8 cellular contexts compared by ENCODE assay signal in the genomic region with DNA sequence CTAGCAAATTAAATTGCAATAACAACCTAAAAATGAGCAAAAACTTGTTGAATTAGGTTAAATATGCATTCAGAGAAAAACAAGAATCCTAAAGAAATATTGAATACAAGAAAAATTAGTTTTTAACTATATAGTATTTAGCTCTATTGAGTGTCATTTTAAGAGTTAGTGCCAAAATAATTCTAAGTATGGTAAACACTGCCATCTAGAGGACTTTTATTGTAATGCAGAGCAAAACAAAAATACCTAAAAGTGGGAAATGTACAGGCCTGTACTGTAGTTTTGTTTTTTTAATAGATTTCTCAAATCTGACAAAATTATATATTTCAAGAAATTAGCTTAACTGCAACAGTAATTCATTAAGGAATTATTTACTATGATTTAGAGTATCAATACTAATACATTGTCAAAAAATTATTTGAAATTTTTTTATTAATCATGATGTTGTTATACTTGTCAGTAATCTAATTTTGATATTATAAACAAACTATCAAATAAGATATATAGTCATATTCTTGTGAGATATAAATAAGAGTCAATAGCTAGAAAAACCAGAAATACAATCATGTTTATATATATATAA. TPM values are rescaled to one million over a fixed set of nuclear protein-coding genes. Genes with fewer than 3 reads are reported as not detected.
A peak's percentile ranks its signal among the peaks of the same experiment; 100 is the strongest.
DNase-seq lines count a peak whose midpoint lies in the region; TF ChIP-seq lines count a peak whose summit lies in the region.

No MANE protein-coding gene starts in this region.

- no peak overlapping the region for H3K4me3 Mint-ChIP-seq in H9
- H3K4me3 Mint-ChIP-seq in brain, result no peak overlapping the region
- no peak overlapping the region for H3K4me3 Mint-ChIP-seq in mesothelial cell of epicardium

- H3K27me3 Mint-ChIP-seq in H9 (ENCODE audit: low read depth), result no peaks in the 10 kb centered on the region
- no peaks in the 10 kb centered on the region for H3K27me3 Mint-ChIP-seq in brain
- no peaks in the 10 kb centered on the region for H3K27me3 Mint-ChIP-seq in mesothelial cell of epicardium (ENCODE audit: low read depth)

- H4K5ac ChIP-seq in H9 (ENCODE audit: insufficient read length, low read depth, low read length), result no peak overlapping the region

- H3K4ac ChIP-seq in H9 (ENCODE audit: low read depth, low read length), result no peak overlapping the region

- H3K27me3 ChIP-seq in H9 (ENCODE audit: insufficient read depth, low read length), result no peaks in the 10 kb centered on the region
- no peaks in the 10 kb centered on the region; the same call in 1 of the 2 replicates for H3K27me3 ChIP-seq in MG63

- no peak overlapping the region for H4K91ac ChIP-seq in H9 (ENCODE audit: insufficient read length, low read depth, low read length)

- no peak overlapping the region for H3K27ac ChIP-seq in H9 (ENCODE audit: insufficient read length, low read depth, low read length)

- H4K20me1 ChIP-seq in H9 (ENCODE audit: control insufficient read depth, insufficient read depth, insufficient read length), result no peaks in the 10 kb centered on the region

- H2AFZ ChIP-seq in H9 (ENCODE audit: low read length), result no peak overlapping the region

- DNase-seq in H9 (no peak), NCI-H1417 (lab: John Stamatoyannopoulos, UW) (peak in 2 of 3 experiments; percentile 52 to 78), mesothelial cell of epicardium (ENCODE audit: low spot score in 2 of 2, unreplicated experiment in 2 of 2) (no peak), D341Med (ENCODE audit: low spot score) (no peak), posterior cingulate gyrus (no peak), MG63 (no peak)

- H2AK5ac ChIP-seq in H9 (ENCODE audit: insufficient read length, low read length), result no peak overlapping the region

- no peaks in the 10 kb centered on the region for H3K36me3 Mint-ChIP-seq in H9 (ENCODE audit: insufficient read depth in 1 of 3, low read depth in 3 of 3)
- no peaks in the 10 kb centered on the region for H3K36me3 Mint-ChIP-seq in brain
- no peaks in the 10 kb centered on the region for H3K36me3 Mint-ChIP-seq in mesothelial cell of epicardium

- H3K4me1 ChIP-seq in H9 (ENCODE audit: insufficient read depth, low read length), result no peaks in the 10 kb centered on the region

- H3K79me1 ChIP-seq in H9 (ENCODE audit: insufficient read depth, low read depth, low read length, poor library complexity, severe bottlenecking), result no peaks in the 10 kb centered on the region

- no peak overlapping the region for H3K4me2 ChIP-seq in H9 (ENCODE audit: insufficient read depth, insufficient read length, low read length)

- H3K4me3 ChIP-seq in MG63, result no peak overlapping the region

- no peak overlapping the region for H2BK5ac ChIP-seq in H9 (ENCODE audit: insufficient read length, low read length)

- H3K9me3 Mint-ChIP-seq in H9, result no peaks in the 10 kb centered on the region
- H3K9me3 Mint-ChIP-seq in brain, result no peaks in the 10 kb centered on the region
- no peaks in the 10 kb centered on the region for H3K9me3 Mint-ChIP-seq in mesothelial cell of epicardium

- H4K8ac ChIP-seq in H9 (replicated peaks; ENCODE audit: insufficient read length, low read depth, low read length), result no peak overlapping the region

- H3K9ac ChIP-seq in H9 (ENCODE audit: extremely low read depth, insufficient read length, low read length), result no peak overlapping the region

- H3K23ac ChIP-seq in H9 (ENCODE audit: insufficient read length, low read depth, low read length), result no peak overlapping the region

- H2BK12ac ChIP-seq in H9 (ENCODE audit: insufficient read length, low read depth, low read length), result no peak overlapping the region

- no peak overlapping the region for H3K27ac Mint-ChIP-seq in H9
- no peak overlapping the region for H3K27ac Mint-ChIP-seq in brain
- no peak overlapping the region for H3K27ac Mint-ChIP-seq in mesothelial cell of epicardium

- intact Hi-C loops in posterior cingulate gyrus (cut with DNase I), result loop anchor here (5.0 kb wide), 1 partner anchor 1581 kb away; no protein-coding TSS in a partner anchor

- H3K56ac ChIP-seq in H9 (ENCODE audit: insufficient read length, low read depth, low read length), result no peak overlapping the region

- H3K18ac ChIP-seq in H9 (ENCODE audit: insufficient read length, low read depth, low read length), result no peak overlapping the region

- H3K23me2 ChIP-seq in H9 (ENCODE audit: insufficient read length, low read depth, low read length, poor library complexity, severe bottlenecking), result no peaks in the 10 kb centered on the region

- H2BK120ac ChIP-seq in H9 (ENCODE audit: low read depth, low read length, poor library complexity, severe bottlenecking), result no peak overlapping the region

- H2BK15ac ChIP-seq in H9 (ENCODE audit: low read depth, low read length), result no peak overlapping the region

- no peak overlapping the region for H2BK20ac ChIP-seq in H9 (ENCODE audit: low read depth, low read length, poor library complexity, severe bottlenecking)

- peak; percentile 26; the same call in 1 of the 2 replicates for TF ChIP-seq CTCF in GM12874 (IDR thresholded peaks at IDR 0.05; ENCODE audit: insufficient read depth, low read depth, low read length)
- TF ChIP-seq CTCF in H9 (conservative IDR thresholded peaks at IDR 0.05), result peak; percentile 86
- TF ChIP-seq CTCF in brain (conservative IDR thresholded peaks at IDR 0.05), result peak; percentile 74 to 80
- TF ChIP-seq CTCF in mesothelial cell of epicardium (IDR thresholded peaks at IDR 0.05; ENCODE audit: unreplicated experiment), result peak; percentile 93

- H3K4me1 Mint-ChIP-seq in H9 (peaks cover 1 to 2% of the 10 kb centered on the region in 2 experiments; a peak in 1 of 4 replicates), brain (peaks cover 3% of the 10 kb centered on the region), mesothelial cell of epicardium (peaks cover 14% of the 10 kb centered on the region)

- no peak overlapping the region for H3K14ac ChIP-seq in H9 (ENCODE audit: insufficient read depth, low read length)

- H3K79me2 ChIP-seq in H9 (ENCODE audit: insufficient read depth, low read length), result no peaks in the 10 kb centered on the region

- no peaks in the 10 kb centered on the region for H3K9me3 ChIP-seq in H9 (ENCODE audit: control insufficient read depth, low read depth, low read length)
- no peaks in the 10 kb centered on the region for H3K9me3 ChIP-seq in MG63

- H3K36me3 ChIP-seq in MG63, result no peaks in the 10 kb centered on the region

- no peak overlapping the region for H3T11ph ChIP-seq in H9 (ENCODE audit: low read length)

RNA-seq across cellular contexts. Expression of a gene that starts 8.2 kb away (rescaled TPM):
- total RNA-seq in H9 (2021) (0.09 and 0.11 TPM in 2 replicates), mesothelial cell of epicardium (26.9 to 31.2 TPM (median 29.7 TPM) in 3 replicates)
- polyA plus RNA-seq in brain (ENCODE audit: insufficient read depth, low read depth, low replicate concordance), result 9.9 TPM
- total RNA-seq in MG63 (2014; rRNA removed; shearing (Covaris generic); ENCODE audit: low replicate concordance), result 0.62 and 1.9 TPM in 2 replicates

Comparison
In these comparisons a context has a peak if more than half of its experiments do, and no peak if none do; other contexts are left out.
1. CTCF ChIP-seq: peak in every context shown above with its lines; median percentile 93 in mesothelial cell of epicardium; 86 in H9; 77 in brain; 26 in GM12874.
2. DNase-seq: peak in NCI-H1417 (2 of 3); none in H9 (single experiment), mesothelial cell of epicardium (0 of 2), D341Med (single experiment), posterior cingulate gyrus (0 of 10) and MG63 (single experiment).